In genomic region chr13:110455941-110456340, GRCh38 we compare ENCODE assay signal across 8 cellular contexts.
A peak's percentile ranks its signal among the peaks of the same experiment; 100 is the strongest.
DNase-seq lines count a peak whose midpoint lies in the region; ATAC-seq and TF ChIP-seq lines count a peak whose summit lies in the region.

No MANE protein-coding gene starts in this region.

- H3K36me3 Mint-ChIP-seq in activated naive CD8-positive, alpha-beta T cell treated with anti-CD3 and anti-CD28 coated beads, Interleukin-2, amount 50 U/mL, for 24 hours (ENCODE audit: low read depth), result no peaks in the 10 kb centered on the region

- TF ChIP-seq EP300 in sigmoid colon (IDR thresholded peaks at IDR 0.05), result no peak

- DNase-seq in NCI-H1105 (lab: John Stamatoyannopoulos, UW), result peak; percentile 93
- peak; percentile 67 for DNase-seq in activated naive CD8-positive, alpha-beta T cell treated with anti-CD3 and anti-CD28 coated beads, Interleukin-2, amount 50 U/mL, for 24 hours
- peak; percentile 85 for DNase-seq in right atrium auricular region (ENCODE audit: low spot score)
- peak; percentile 92 for DNase-seq in sigmoid colon
- DNase-seq in mesenteric fat pad (ENCODE audit: low spot score), result no peak

- H3F3A ChIP-seq in SU-DHL-6 (ENCODE audit: insufficient read depth), result no peaks in the 10 kb centered on the region

- TF ChIP-seq CTCF in SU-DHL-6 (IDR thresholded peaks at IDR 0.05; ENCODE audit: insufficient read depth, low read length, poor library complexity, severe bottlenecking) (peak; percentile 77), right atrium auricular region (IDR thresholded peaks at IDR 0.05) (peak in 1 of 2 donors; percentile 85), sigmoid colon (IDR thresholded peaks at IDR 0.05) (peak; percentile 76 to 85 (median 78))

- H3K4me2 ChIP-seq in SU-DHL-6 (ENCODE audit: low read depth, low read length, poor library complexity, severe bottlenecking), result peak overlapping the region; percentile 24

- no peaks in the 10 kb centered on the region for H3K4me1 ChIP-seq in right atrium auricular region
- H3K4me1 ChIP-seq in sigmoid colon, result peaks cover 0 to 38% (median 36%) of the 10 kb centered on the region in 4 donors

- H3K9me3 Mint-ChIP-seq in activated naive CD8-positive, alpha-beta T cell treated with anti-CD3 and anti-CD28 coated beads, Interleukin-2, amount 50 U/mL, for 24 hours, result no peaks in the 10 kb centered on the region

- H3K9me2 ChIP-seq in SU-DHL-6 (replicated peaks; ENCODE audit: insufficient read depth, low read length), result no peaks in the 10 kb centered on the region

- TF ChIP-seq POLR2A in sigmoid colon (IDR thresholded peaks at IDR 0.05), result no peak

- peak overlapping the region; percentile 31 for H2AFZ ChIP-seq in SU-DHL-6 (ENCODE audit: low read depth, low read length, severe bottlenecking)

- H3K4me3 ChIP-seq in SU-DHL-6 (ENCODE audit: insufficient read depth, low read length, poor library complexity, severe bottlenecking) (no peak overlapping the region), right atrium auricular region (no peak overlapping the region), sigmoid colon (no peak overlapping the region)

- H3K9ac ChIP-seq in SU-DHL-6 (ENCODE audit: low read length), result no peak overlapping the region

- H3K27ac Mint-ChIP-seq in activated naive CD8-positive, alpha-beta T cell treated with anti-CD3 and anti-CD28 coated beads, Interleukin-2, amount 50 U/mL, for 24 hours, result no peak overlapping the region

- no peaks in the 10 kb centered on the region for H3K9me3 ChIP-seq in SU-DHL-6 (ENCODE audit: insufficient read depth, low read length)
- H3K9me3 ChIP-seq in right atrium auricular region, result no peaks in the 10 kb centered on the region
- no peaks in the 10 kb centered on the region for H3K9me3 ChIP-seq in sigmoid colon

- H4K20me1 ChIP-seq in SU-DHL-6 (ENCODE audit: low read depth, low read length), result no peaks in the 10 kb centered on the region

- intact Hi-C loops in sigmoid colon (cut with DNase I), result loop anchor here (2.0 to 10.0 kb wide), 4 partner anchors 46 to 259 kb away; partner anchors contain the start of genes ING1, NAXD and RAB20

- no peaks in the 10 kb centered on the region for H3K79me2 ChIP-seq in SU-DHL-6 (ENCODE audit: insufficient read depth, low read length)

- H3K27me3 ChIP-seq in SU-DHL-6 (ENCODE audit: low read length), result no peaks in the 10 kb centered on the region
- H3K27me3 ChIP-seq in right atrium auricular region, result no peaks in the 10 kb centered on the region
- no peaks in the 10 kb centered on the region for H3K27me3 ChIP-seq in sigmoid colon

- H3K4me1 Mint-ChIP-seq in activated naive CD8-positive, alpha-beta T cell treated with anti-CD3 and anti-CD28 coated beads, Interleukin-2, amount 50 U/mL, for 24 hours, result peaks cover 5% of the 10 kb centered on the region

- WGBS in sigmoid colon, 2 donors, result 5 to 7% methylated on average over 10 of the region's 10 CpGs

- H3K4me3 Mint-ChIP-seq in activated naive CD8-positive, alpha-beta T cell treated with anti-CD3 and anti-CD28 coated beads, Interleukin-2, amount 50 U/mL, for 24 hours, result no peak overlapping the region

- peak; percentile 98 for ATAC-seq in GM18498 (IDR thresholded peaks at IDR 0.05; ENCODE audit: unreplicated experiment)
- peak; percentile 98 for ATAC-seq in HG02763 (IDR thresholded peaks at IDR 0.05; ENCODE audit: unreplicated experiment)
- ATAC-seq in activated naive CD8-positive, alpha-beta T cell treated with anti-CD3 and anti-CD28 coated beads, Interleukin-2, amount 50 U/mL, for 24 hours, result peak; percentile 96

- H3K27ac ChIP-seq in SU-DHL-6 (ENCODE audit: low read depth, low read length), result no peak overlapping the region
- H3K27ac ChIP-seq in right atrium auricular region, result peak overlapping the region in 1 of 2 donors; percentile 61
- peak overlapping the region in 3 of 4 donors; percentile 71 to 98 (median 82) for H3K27ac ChIP-seq in sigmoid colon

- H3K36me3 ChIP-seq in SU-DHL-6 (ENCODE audit: low read length) (no peaks in the 10 kb centered on the region), right atrium auricular region (peaks cover 81% of the 10 kb centered on the region), sigmoid colon (peaks cover 19 to 71% (median 41%) of the 10 kb centered on the region in 4 donors)

- peaks cover 29% of the 10 kb centered on the region for H3K27me3 Mint-ChIP-seq in activated naive CD8-positive, alpha-beta T cell treated with anti-CD3 and anti-CD28 coated beads, Interleukin-2, amount 50 U/mL, for 24 hours
